Comparison of ENCODE assay signal across 17 cellular contexts in the genomic region with DNA sequence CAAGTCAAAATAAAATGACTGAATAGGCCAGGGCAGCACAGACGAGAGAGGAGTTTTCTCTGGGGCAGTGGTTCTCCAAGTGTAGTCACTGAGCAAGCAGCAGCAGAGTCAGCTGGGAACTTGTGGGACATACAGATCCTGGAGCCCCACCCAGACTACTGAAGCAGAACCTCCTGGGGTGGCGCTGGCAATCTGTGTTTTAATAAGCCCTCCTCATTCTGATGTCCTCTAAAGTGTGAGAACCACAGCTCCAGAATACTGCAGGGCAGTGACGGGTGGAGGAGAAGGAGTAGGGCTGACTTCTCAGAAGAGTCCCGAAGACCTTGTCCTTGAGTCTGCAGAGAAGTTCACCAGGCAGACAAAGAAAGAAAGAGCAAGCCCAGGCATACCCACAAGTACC.
A peak's percentile ranks its signal among the peaks of the same experiment; 100 is the strongest.
DNase-seq lines count a peak whose midpoint lies in the region; ATAC-seq and TF ChIP-seq lines count a peak whose summit lies in the region.
"Had no signal": no experiment of that assay in that cellular context is flagged by ENCODE, and none has a peak within 500 bp of the region (broad histone marks: within the 10 kb centered on the region; RNA-seq: fewer than 3 reads in every experiment).

No MANE protein-coding gene starts in this region.

- H3K4me1 Mint-ChIP-seq in mesothelial cell of epicardium (peaks cover 35% of the 10 kb centered on the region), glutamatergic neuron (ENCODE audit: low read depth, unreplicated experiment) (no peaks in the 10 kb centered on the region)
- no peaks in the 10 kb centered on the region for H3K4me1 Mint-ChIP-seq in activated CD8-positive, alpha-beta T cell treated with anti-CD3 and anti-CD28 coated beads, Interleukin-2, amount 10 ng/mL, durations not matched to agents 7 days and 5 days (ENCODE audit: low read depth)

- TF ChIP-seq CTCF in HCT116 (IDR thresholded peaks at IDR 0.05 in 2 of 3, conservative IDR thresholded peaks at IDR 0.05 in 1 of 3; ENCODE audit: borderline replicate concordance in 1 of 3, insufficient read depth in 1 of 3, low read depth in 2 of 3, low read length in 2 of 3) (no peak), epithelial cell of esophagus (IDR thresholded peaks at IDR 0.05; ENCODE audit: insufficient read depth, low read depth, low read length, missing control alignments) (no peak), mesothelial cell of epicardium (IDR thresholded peaks at IDR 0.05; ENCODE audit: unreplicated experiment) (no peak), testis (IDR thresholded peaks at IDR 0.05) (no peak), glutamatergic neuron (IDR thresholded peaks at IDR 0.05; ENCODE audit: partially characterized antibody, unreplicated experiment) (no peak)

- intact Hi-C loops in HCT116 (cut with micrococcal nuclease): no loop called here
- intact Hi-C loops in testis (cut with DNase I; ENCODE audit: low total_unique reads): loop anchor here (5.0 kb wide), 1 partner anchor 1647 kb away; no protein-coding TSS in a partner anchor

- RAD21 ChIA-PET in HCT116 (lab: Charles Lee; ENCODE audit: low non-redundant PET in 1 of 2, low total read pairs in 2 of 2, uncharacterized antibody in 2 of 2, unreplicated experiment in 2 of 2): no interaction called here

- H3K4me3 ChIP-seq in HCT116 (replicated peaks in 1 of 2; ENCODE audit: low read depth in 1 of 2, low read length in 2 of 2) (no peak overlapping the region), epithelial cell of esophagus (ENCODE audit: low read length) (no peak overlapping the region), testis (no peak overlapping the region)
- H3K4me3 ChIP-seq: A549, HAP-1 had no signal

- H3K79me2 ChIP-seq in HCT116 (ENCODE audit: insufficient read depth, low read length): no peaks in the 10 kb centered on the region

- peak overlapping the region; percentile 77 for H3K4me2 ChIP-seq in HCT116 (ENCODE audit: low read length)

- 68 to 70% methylated on average over 4 of the region's 4 CpGs for WGBS in testis, 2 donors

- TF ChIP-seq POLR2A in HCT116 (IDR thresholded peaks at IDR 0.05; ENCODE audit: borderline replicate concordance, extremely low read depth, insufficient read depth, insufficient read length) (no peak), testis (IDR thresholded peaks at IDR 0.05) (no peak)

- H3K9me3 ChIP-seq in HCT116 (ENCODE audit: control insufficient read depth in 1 of 2, insufficient read depth in 1 of 2, low read depth in 1 of 2, low read length in 2 of 2): no peaks in the 10 kb centered on the region
- H3K9me3 ChIP-seq in testis: no peaks in the 10 kb centered on the region
- H3K9me3 ChIP-seq: A549, HAP-1 had no signal

- no TSS peak for BruUV-seq in HCT116 (replicated peaks; lab: Mats Ljungman, UMichigan)

- H4K20me1 ChIP-seq in HCT116 (ENCODE audit: insufficient read depth): no peaks in the 10 kb centered on the region

- H3K9ac ChIP-seq in HCT116 (ENCODE audit: low read length): no peak overlapping the region

- POLR2A ChIA-PET in HCT116 (lab: Charles Lee): no interaction called here
- POLR2A ChIA-PET in activated CD8-positive, alpha-beta T cell treated with anti-CD3 and anti-CD28 coated beads, Interleukin-2, amount 10 ng/mL, durations not matched to agents 7 days and 5 days (lab: Charles Lee): no interaction called here

- peaks cover 8% of the 10 kb centered on the region for H3K9me3 Mint-ChIP-seq in mesothelial cell of epicardium
- H3K9me3 Mint-ChIP-seq in glutamatergic neuron (ENCODE audit: unreplicated experiment): no peaks in the 10 kb centered on the region
- H3K9me3 Mint-ChIP-seq in activated CD8-positive, alpha-beta T cell treated with anti-CD3 and anti-CD28 coated beads, Interleukin-2, amount 10 ng/mL, durations not matched to agents 7 days and 5 days (ENCODE audit: insufficient read depth): no peaks in the 10 kb centered on the region

- H3K36me3 Mint-ChIP-seq in mesothelial cell of epicardium (peaks cover 7% of the 10 kb centered on the region), glutamatergic neuron (ENCODE audit: unreplicated experiment) (no peaks in the 10 kb centered on the region)
- H3K36me3 Mint-ChIP-seq in activated CD8-positive, alpha-beta T cell treated with anti-CD3 and anti-CD28 coated beads, Interleukin-2, amount 10 ng/mL, durations not matched to agents 7 days and 5 days (ENCODE audit: low read depth): no peaks in the 10 kb centered on the region

- H3K4me1 ChIP-seq in HCT116 (ENCODE audit: control insufficient read depth in 1 of 2, insufficient read depth in 2 of 2, low read length in 2 of 2) (peaks cover 23 to 50% of the 10 kb centered on the region in 2 experiments), testis (peaks cover 6% of the 10 kb centered on the region)
- H3K4me1 ChIP-seq: HAP-1 had no signal

- no peak overlapping the region for H3K4me3 Mint-ChIP-seq in mesothelial cell of epicardium
- no peak overlapping the region for H3K4me3 Mint-ChIP-seq in glutamatergic neuron (ENCODE audit: unreplicated experiment)
- no peak overlapping the region for H3K4me3 Mint-ChIP-seq in activated CD8-positive, alpha-beta T cell treated with anti-CD3 and anti-CD28 coated beads, Interleukin-2, amount 10 ng/mL, durations not matched to agents 7 days and 5 days

- H3K27ac Mint-ChIP-seq in mesothelial cell of epicardium: peak overlapping the region; percentile 83
- no peak overlapping the region for H3K27ac Mint-ChIP-seq in glutamatergic neuron (ENCODE audit: unreplicated experiment)
- H3K27ac Mint-ChIP-seq in activated CD8-positive, alpha-beta T cell treated with anti-CD3 and anti-CD28 coated beads, Interleukin-2, amount 10 ng/mL, durations not matched to agents 7 days and 5 days: no peak overlapping the region

- CTCF ChIA-PET in HCT116 (lab: Charles Lee): no interaction called here
- CTCF ChIA-PET in activated CD8-positive, alpha-beta T cell treated with anti-CD3 and anti-CD28 coated beads, Interleukin-2, amount 10 ng/mL, durations not matched to agents 7 days and 5 days (lab: Charles Lee): no interaction called here

- H3K27me3 Mint-ChIP-seq in mesothelial cell of epicardium (ENCODE audit: low read depth) (no peaks in the 10 kb centered on the region), glutamatergic neuron (ENCODE audit: unreplicated experiment) (peaks cover 2% of the 10 kb centered on the region)
- peaks cover 3% of the 10 kb centered on the region for H3K27me3 Mint-ChIP-seq in activated CD8-positive, alpha-beta T cell treated with anti-CD3 and anti-CD28 coated beads, Interleukin-2, amount 10 ng/mL, durations not matched to agents 7 days and 5 days (ENCODE audit: low read depth)

- H2AFZ ChIP-seq in HCT116 (ENCODE audit: low read depth, low read length, poor library complexity, severe bottlenecking): no peak overlapping the region

- no peaks in the 10 kb centered on the region for H3K27me3 ChIP-seq in HCT116 (ENCODE audit: insufficient read depth, low read length)
- H3K27me3 ChIP-seq in testis: no peaks in the 10 kb centered on the region

- DNase-seq in HCT116 (ENCODE audit: low read depth, low spot score): no peak
- DNase-seq in epithelial cell of esophagus (ENCODE audit: low read depth): peak; percentile 35
- DNase-seq in mesothelial cell of epicardium (ENCODE audit: low spot score in 2 of 2, unreplicated experiment in 2 of 2): no peak
- DNase-seq in testis: peak; percentile 27
- DNase-seq in glutamatergic neuron: no peak
- DNase-seq in activated CD8-positive, alpha-beta T cell treated with anti-CD3 and anti-CD28 coated beads, Interleukin-2, amount 10 ng/mL, durations not matched to agents 7 days and 5 days: no peak
- no peak for DNase-seq in activated CD8-positive, alpha-beta memory T cell treated with anti-CD3 and anti-CD28 coated beads for 24 hours
- DNase-seq: COR-L47, Kasumi-1, MV-4-11, NCI-H1417 treated with DMSO at 0.1 percent for 48 hours, NCI-H2029 treated with DMSO at 0.1 percent for 48 hours, NCI-H524 treated with DMSO at 0.1 percent for 48 hours had no signal

- H3K9me2 ChIP-seq in HCT116 (ENCODE audit: insufficient read depth): no peaks in the 10 kb centered on the region

- H3K36me3 ChIP-seq in HCT116 (ENCODE audit: control insufficient read depth in 1 of 2, insufficient read depth in 2 of 2, low read length in 2 of 2) (no peaks in the 10 kb centered on the region), testis (ENCODE audit: low read depth, missing control alignments) (no peaks in the 10 kb centered on the region)
- H3K36me3 ChIP-seq: HAP-1 had no signal

- no peak for ATAC-seq in HCT116
- no peak for ATAC-seq in HG03442 (IDR thresholded peaks at IDR 0.05; ENCODE audit: unreplicated experiment)
- ATAC-seq in activated CD8-positive, alpha-beta T cell treated with anti-CD3 and anti-CD28 coated beads, Interleukin-2, amount 10 ng/mL, durations not matched to agents 7 days and 5 days: no peak

- H3K27ac ChIP-seq in HCT116 (ENCODE audit: low read depth, low read length) (no peak overlapping the region), testis (no peak overlapping the region)
- H3K27ac ChIP-seq: C4-2B had no signal

- TF ChIP-seq RAD21 in HCT116 (IDR thresholded peaks at IDR 0.05; ENCODE audit: low read depth): no peak

TF ChIP-seq in HCT116, 20 proteins besides CTCF, POLR2A, EP300 and RAD21 (continues in another document):
- TF ChIP-seq SP1 (IDR thresholded peaks at IDR 0.05; ENCODE audit: low read depth) (no peak), POLR2AphosphoS5 (IDR thresholded peaks at IDR 0.05; ENCODE audit: low read depth, low read length) (no peak), ZBTB33 (IDR thresholded peaks at IDR 0.05; ENCODE audit: extremely low read depth, insufficient replicate concordance, low read length) (no peak), ZNF274 (IDR thresholded peaks at IDR 0.05; ENCODE audit: low read depth, low read length) (no peak), ATF3 (IDR thresholded peaks at IDR 0.05) (no peak)

Comparison
In these comparisons a context has a peak if more than half of its experiments do, and no peak if none do; other contexts are left out.
1. DNase-seq: peak in epithelial cell of esophagus (single experiment) and testis (single experiment); none in HCT116 (single experiment), mesothelial cell of epicardium (0 of 2), glutamatergic neuron (single experiment), activated CD8-positive, alpha-beta T cell treated with anti-CD3 and anti-CD28 coated beads, Interleukin-2, amount 10 ng/mL, durations not matched to agents 7 days and 5 days (single experiment) and activated CD8-positive, alpha-beta memory T cell treated with anti-CD3 and anti-CD28 coated beads for 24 hours (single experiment).